Comparison of ENCODE assay signal across 8 cellular contexts in genomic region chrX:78092296-78092695, GRCh38.
DNase-seq lines count a peak whose midpoint lies in the region; ATAC-seq and TF ChIP-seq lines count a peak whose summit lies in the region.

No MANE protein-coding gene starts in this region.

- H3K4me3 Mint-ChIP-seq in nephron = no peak overlapping the region

- no peaks in the 10 kb centered on the region for H3K27me3 ChIP-seq in GM06990 (replicated peaks; ENCODE audit: control insufficient read depth, insufficient read depth, low read length)

- H3K27me3 Mint-ChIP-seq in nephron (ENCODE audit: low read depth) = no peaks in the 10 kb centered on the region

- H3K27ac Mint-ChIP-seq in nephron = no peak overlapping the region

- DNase-seq in GM06990 (ENCODE audit: extremely low read depth, insufficient read length) = peak; percentile 46
- peak; percentile 19 for DNase-seq in HPDE6-E6E7 (ENCODE audit: extremely low spot score)
- peak; percentile 62 for DNase-seq in astrocyte of the spinal cord (ENCODE audit: low read depth, low spot score)
- no peak for DNase-seq in GOT3 (lab: John Stamatoyannopoulos, UW)
- DNase-seq in NCI-H2107 (lab: John Stamatoyannopoulos, UW) = no peak

- TF ChIP-seq CTCF in GM06990 (IDR thresholded peaks at IDR 0.05; ENCODE audit: insufficient read depth, low read length, poor library complexity, severe bottlenecking) = peak; percentile 64
- peak; percentile 38 for TF ChIP-seq CTCF in astrocyte of the spinal cord (IDR thresholded peaks at IDR 0.05; ENCODE audit: low read depth, low read length)
- peak; percentile 24 to 33 (median 29) for TF ChIP-seq CTCF in nephron (IDR thresholded peaks at IDR 0.05; ENCODE audit: unreplicated experiment in 3 of 3)

- H3K9me3 Mint-ChIP-seq in nephron = peaks cover 23% of the 10 kb centered on the region

- no peaks in the 10 kb centered on the region for H3K36me3 ChIP-seq in GM06990 (ENCODE audit: control insufficient read depth, insufficient read depth, low read length)

- peak; percentile 39 for ATAC-seq in GM19468 (IDR thresholded peaks at IDR 0.05; ENCODE audit: extremely low read depth, unreplicated experiment)
- no peak for ATAC-seq in GM21526 (IDR thresholded peaks at IDR 0.05; ENCODE audit: low FRiP score, unreplicated experiment)

- H3K4me1 Mint-ChIP-seq in nephron = no peaks in the 10 kb centered on the region

- in situ Hi-C loops in astrocyte of the spinal cord (cut with HindIII; ENCODE audit: low sequenced_read_pairs) = no loop called here

- H3K4me3 ChIP-seq in GM06990 (replicated peaks; ENCODE audit: low read depth, low read length) = no peak overlapping the region
- H3K4me3 ChIP-seq in astrocyte of the spinal cord (ENCODE audit: low read depth, low read length) = no peak overlapping the region

- H3K36me3 Mint-ChIP-seq in nephron (ENCODE audit: low read depth) = no peaks in the 10 kb centered on the region

Comparison
In these comparisons a context has a peak if more than half of its experiments do, and no peak if none do; other contexts are left out.
1. DNase-seq: peak in GM06990 (single experiment), HPDE6-E6E7 (single experiment) and astrocyte of the spinal cord (single experiment); none in GOT3 (single experiment) and NCI-H2107 (single experiment).
2. Peak in every context shown above with its lines, with median percentiles within 50 percentile points of each other: CTCF ChIP-seq.